ENCODE assay signal across 8 cellular contexts in genomic region chr5:159515909-159516415, GRCh38.
DNase-seq lines count a peak whose midpoint lies in the region; ATAC-seq, FAIRE-seq and TF ChIP-seq lines count a peak whose summit lies in the region.

No MANE protein-coding gene starts in this region.

- peak; percentile 62 for FAIRE-seq in keratinocyte (lab: Jason Lieb, UNC)

- H3K27me3 ChIP-seq in keratinocyte (ENCODE audit: control insufficient read depth, extremely low read depth, insufficient read depth, low read length): no peaks in the 10 kb centered on the region

- no peaks in the 10 kb centered on the region for H3K4me1 ChIP-seq in keratinocyte (ENCODE audit: control insufficient read depth, extremely low read depth, insufficient read depth, low read length)

- no peak overlapping the region for H3K27ac Mint-ChIP-seq in T-helper 2 cell treated with Interferon-gamma antibody and Interleukin-4, amounts not matched to agents 5 μg/mL and 100 μg/mL, for 36 hours

- ATAC-seq in GM21381 (IDR thresholded peaks at IDR 0.05; ENCODE audit: unreplicated experiment) (peak; percentile 95), HG03025 (IDR thresholded peaks at IDR 0.05; ENCODE audit: low FRiP score, unreplicated experiment) (no peak)

- peak; percentile 93 to 97 (median 94) for TF ChIP-seq CTCF in keratinocyte (optimal IDR thresholded peaks at IDR 0.05 in 1 of 3, IDR thresholded peaks at IDR 0.05 in 1 of 3, conservative IDR thresholded peaks at IDR 0.05 in 1 of 3; ENCODE audit: extremely low read depth in 1 of 3, insufficient read depth in 2 of 3, low read length in 3 of 3)

- no peak overlapping the region for H3K4me3 Mint-ChIP-seq in T-helper 2 cell treated with Interferon-gamma antibody and Interleukin-4, amounts not matched to agents 5 μg/mL and 100 μg/mL, for 36 hours

- no peaks in the 10 kb centered on the region for H3K9me1 ChIP-seq in keratinocyte (ENCODE audit: control insufficient read depth, extremely low read depth, insufficient read depth, low read length)

- H3K4me1 Mint-ChIP-seq in T-helper 2 cell treated with Interferon-gamma antibody and Interleukin-4, amounts not matched to agents 5 μg/mL and 100 μg/mL, for 36 hours (ENCODE audit: low read depth): peaks cover 2% of the 10 kb centered on the region

- no peak overlapping the region for H3K27ac ChIP-seq in keratinocyte (ENCODE audit: control insufficient read depth, insufficient read depth, low read length)

- dilution Hi-C loops in keratinocyte (cut with MboI; ENCODE audit: extremely low pct_ligation_motif_present, low sequenced_read_pairs): no loop called here

- no peaks in the 10 kb centered on the region for H3K79me2 ChIP-seq in keratinocyte (ENCODE audit: control insufficient read depth, insufficient read depth, low read length)

- H3K9me3 Mint-ChIP-seq in T-helper 2 cell treated with Interferon-gamma antibody and Interleukin-4, amounts not matched to agents 5 μg/mL and 100 μg/mL, for 36 hours: no peaks in the 10 kb centered on the region

- H3K4me2 ChIP-seq in keratinocyte (ENCODE audit: control insufficient read depth, extremely low read depth, insufficient read depth, low read depth, low read length): no peak overlapping the region

- peak; percentile 86 for DNase-seq in Daoy (ENCODE audit: low read depth)
- DNase-seq in HPDE6-E6E7 (ENCODE audit: extremely low spot score): peak; percentile 59
- peak; percentile 62 for DNase-seq in T-helper 2 cell treated with Interferon-gamma antibody and Interleukin-4, amounts not matched to agents 5 μg/mL and 100 μg/mL, for 36 hours (ENCODE audit: low spot score)
- peak; percentile 87 for DNase-seq in astrocyte of the hippocampus (ENCODE audit: low read depth, low spot score)
- peak; percentile 19 for DNase-seq in keratinocyte (ENCODE audit: low read depth, low spot score)
- DNase-seq in stimulated activated CD4-positive, alpha-beta T cell treated with anti-CD3 and anti-CD28 coated beads, Interleukin-4, amount 100 ng/mL, for 24 hours: peak; percentile 64

- no peak overlapping the region for H2AFZ ChIP-seq in keratinocyte (ENCODE audit: control insufficient read depth, low read length)

- no peaks in the 10 kb centered on the region for H3K36me3 ChIP-seq in keratinocyte (ENCODE audit: control insufficient read depth in 2 of 2, extremely low read depth in 1 of 2, insufficient read depth in 2 of 2, low read length in 2 of 2)

- peaks cover 12% of the 10 kb centered on the region for H3K27me3 Mint-ChIP-seq in T-helper 2 cell treated with Interferon-gamma antibody and Interleukin-4, amounts not matched to agents 5 μg/mL and 100 μg/mL, for 36 hours (ENCODE audit: low read depth)

- no peak overlapping the region for H3K4me3 ChIP-seq in keratinocyte (ENCODE audit: control insufficient read depth in 2 of 3, extremely low read depth in 1 of 3, insufficient read depth in 2 of 3, low read depth in 1 of 3, low read length in 3 of 3)

- no peaks in the 10 kb centered on the region for H4K20me1 ChIP-seq in keratinocyte (ENCODE audit: control insufficient read depth, extremely low read depth, insufficient read depth, low read length)

- no peak overlapping the region for H3K9ac ChIP-seq in keratinocyte (ENCODE audit: control insufficient read depth, extremely low read depth, insufficient read depth, low read length)

- H3K36me3 Mint-ChIP-seq in T-helper 2 cell treated with Interferon-gamma antibody and Interleukin-4, amounts not matched to agents 5 μg/mL and 100 μg/mL, for 36 hours (ENCODE audit: low read depth): no peaks in the 10 kb centered on the region

- no peaks in the 10 kb centered on the region for H3K9me3 ChIP-seq in keratinocyte (ENCODE audit: control insufficient read depth, low read depth, low read length)

Comparison
In these comparisons a context has a peak if more than half of its experiments do, and no peak if none do; other contexts are left out.
1. DNase-seq: peak in every context shown above with its lines; median percentile 87 in astrocyte of the hippocampus; 86 in Daoy; 64 in stimulated activated CD4-positive, alpha-beta T cell treated with anti-CD3 and anti-CD28 coated beads, Interleukin-4, amount 100 ng/mL, for 24 hours; 62 in T-helper 2 cell treated with Interferon-gamma antibody and Interleukin-4, amounts not matched to agents 5 μg/mL and 100 μg/mL, for 36 hours; 59 in HPDE6-E6E7; 19 in keratinocyte.